Comparison of ENCODE assay signal across 16 cellular contexts in genomic region chr6:78908621-78909020, GRCh38.
"Had no signal": no experiment of that assay in that cellular context is flagged by ENCODE, and none has a peak within 500 bp of the region (broad histone marks: within the 10 kb centered on the region; RNA-seq: fewer than 3 reads in every experiment).

No MANE protein-coding gene starts in this region.

- H3K27me3 ChIP-seq: ascending aorta, tibial nerve, uterus had no signal

- H3K9me3 Mint-ChIP-seq: T-helper 2 cell treated with Interferon-gamma antibody and Interleukin-4, amounts not matched to agents 5 μg/mL and 100 μg/mL, for 36 hours had no signal

- H3K4me3 Mint-ChIP-seq: T-helper 2 cell treated with Interferon-gamma antibody and Interleukin-4, amounts not matched to agents 5 μg/mL and 100 μg/mL, for 36 hours had no signal

- ATAC-seq: gastrocnemius medialis, left colon had no signal

- H3K27ac ChIP-seq: ascending aorta, gastrocnemius medialis, heart left ventricle, neutrophil, tibial nerve, uterus had no signal

- H3K4me1 ChIP-seq: ascending aorta, gastrocnemius medialis, uterus had no signal

- DNase-seq: activated CD4-positive, alpha-beta T cell treated with anti-CD3 and anti-CD28 coated beads, Interleukin-2, amount 50 U/mL, for 1 hour; activated CD8-positive, alpha-beta memory T cell treated with anti-CD3 and anti-CD28 coated beads for 24 hours; gastrocnemius medialis; heart left ventricle; immature natural killer cell; left colon; naive thymus-derived CD4-positive, alpha-beta T cell; posterior cingulate gyrus; stimulated activated CD4-positive, alpha-beta T cell treated with anti-CD3 and anti-CD28 coated beads, Interleukin-4, amount 100 ng/mL, for 24 hours; stimulated activated naive CD4-positive, alpha-beta T cell; substantia nigra; uterus had no signal

- H3K27ac Mint-ChIP-seq: immature natural killer cell; naive thymus-derived CD4-positive, alpha-beta T cell; T-helper 2 cell treated with Interferon-gamma antibody and Interleukin-4, amounts not matched to agents 5 μg/mL and 100 μg/mL, for 36 hours had no signal
